8 cellular contexts compared by ENCODE assay signal in the genomic region with DNA sequence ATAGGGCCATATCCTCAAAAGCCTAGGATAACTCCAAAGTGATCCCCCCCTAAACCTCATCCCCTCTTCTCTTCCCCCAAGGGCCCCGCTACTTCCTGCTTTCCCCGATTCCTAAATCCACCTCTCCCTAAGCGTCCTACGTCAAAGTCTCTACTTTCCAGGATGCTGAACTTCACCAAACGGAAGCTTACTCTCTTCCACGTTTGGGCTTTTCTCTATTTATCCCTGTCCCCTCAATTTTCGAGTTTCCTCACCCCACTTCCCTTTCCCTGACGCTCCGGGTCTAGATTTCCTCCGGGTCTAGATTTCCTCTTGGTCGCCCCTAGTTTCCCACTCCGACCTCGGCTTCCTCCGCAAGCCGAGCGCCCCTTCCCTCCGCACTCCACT. TPM values are rescaled to one million over a fixed set of nuclear protein-coding genes. Genes with fewer than 3 reads are reported as not detected.
DNase-seq lines count a peak whose midpoint lies in the region; ATAC-seq and TF ChIP-seq lines count a peak whose summit lies in the region.

No MANE protein-coding gene starts in this region.

- ATAC-seq in Right ventricle myocardium inferior (peak; percentile 5), GM21619 (IDR thresholded peaks at IDR 0.05; ENCODE audit: unreplicated experiment) (no peak), GM19455 (IDR thresholded peaks at IDR 0.05; ENCODE audit: unreplicated experiment) (no peak)

- intact Hi-C loops in Right ventricle myocardium inferior (cut with DNase I), result no loop called here
- intact Hi-C loops in cardiac septum (cut with DNase I), result no loop called here

- no peaks in the 10 kb centered on the region for H3K27me3 ChIP-seq in neutrophil

- DNase-seq in Right ventricle myocardium inferior (ENCODE audit: missing footprints) (no peak), cardiac septum (ENCODE audit: low spot score) (no peak), SW480 (ENCODE audit: low spot score) (peak; percentile 39), fibroblast of mammary gland (ENCODE audit: low read depth) (peak; percentile 53), GM10248 (ENCODE audit: extremely low spot score) (no peak)

- CTCF ChIA-PET in GM10248 (lab: Yijun Ruan, JAX), result interaction anchor here (0.8 to 1.5 kb wide), 2 partner anchors 15 to 54 kb away, joined by 3 to 5 read pairs; no protein-coding TSS in a partner anchor

- no peaks in the 10 kb centered on the region for H3K9me3 ChIP-seq in neutrophil

- no peaks in the 10 kb centered on the region for H3K36me3 ChIP-seq in neutrophil

- peaks cover 35 to 44% of the 10 kb centered on the region in 2 experiments for H3K4me1 ChIP-seq in neutrophil (ENCODE audit: control insufficient read depth in 1 of 2, insufficient read depth in 1 of 2, low read depth in 1 of 2, low read length in 1 of 2)

- TF ChIP-seq CTCF in fibroblast of mammary gland (conservative IDR thresholded peaks at IDR 0.05; ENCODE audit: control insufficient read depth, insufficient read depth, low read depth, low read length) (no peak), neutrophil (IDR thresholded peaks at IDR 0.05) (no peak), GM10248 (IDR thresholded peaks at IDR 0.05; ENCODE audit: control extremely low read depth, extremely low read depth, low read depth, missing control alignments) (no peak)

- H3K4me3 ChIP-seq in fibroblast of mammary gland (ENCODE audit: control insufficient read depth, low read depth, low read length), result peak overlapping the region; percentile 65
- H3K4me3 ChIP-seq in neutrophil (ENCODE audit: low read depth in 1 of 2, low read length in 1 of 2), result peak overlapping the region; percentile 92 to 93

- peak overlapping the region; percentile 97 for H3K27ac ChIP-seq in neutrophil

- POLR2A ChIA-PET in GM10248 (lab: Yijun Ruan, JAX), result no interaction called here

RNA-seq across cellular contexts. Expression of a gene that starts 0.5 kb away (rescaled TPM):
- total RNA-seq in Right ventricle myocardium inferior, result 23.8 TPM
- 25.2 TPM for total RNA-seq in cardiac septum

RNA-seq across cellular contexts. Expression of a gene that starts 12.6 kb away (rescaled TPM):
- total RNA-seq in Right ventricle myocardium inferior (544 TPM), cardiac septum (295 TPM)

RNA-seq across cellular contexts. Expression of a gene that starts 38.7 kb away (rescaled TPM):
- total RNA-seq in Right ventricle myocardium inferior (not detected), cardiac septum (not detected)

Comparison
In these comparisons a context has a peak if more than half of its experiments do, and no peak if none do; other contexts are left out.
1. DNase-seq: peak in SW480 (single experiment) and fibroblast of mammary gland (single experiment); none in Right ventricle myocardium inferior (single experiment), cardiac septum (single experiment) and GM10248 (single experiment).